9 cellular contexts compared by ENCODE assay signal in genomic region chr1:14366361-14367018, GRCh38.
DNase-seq lines count a peak whose midpoint lies in the region; ATAC-seq and TF ChIP-seq lines count a peak whose summit lies in the region.
"Had no signal": no experiment of that assay in that cellular context is flagged by ENCODE, and none has a peak within 500 bp of the region (broad histone marks: within the 10 kb centered on the region; RNA-seq: fewer than 3 reads in every experiment).

No MANE protein-coding gene starts in this region.

- ATAC-seq in activated naive CD8-positive, alpha-beta T cell treated with anti-CD3 and anti-CD28 coated beads, Interleukin-2, amount 50 U/mL, for 24 hours = no peak
- no peak for ATAC-seq in GM19397 (IDR thresholded peaks at IDR 0.05; ENCODE audit: unreplicated experiment)
- ATAC-seq in activated CD8-positive, alpha-beta T cell treated with anti-CD3 and anti-CD28 coated beads, Interleukin-2, amount 10 ng/mL, durations not matched to agents 7 days and 5 days = no peak
- no peak for ATAC-seq in HG02588 (IDR thresholded peaks at IDR 0.05; ENCODE audit: unreplicated experiment)

- DNase-seq in Ammon's horn (ENCODE audit: low spot score) (peak; percentile 56), NCI-H446 treated with DMSO at 0.1 percent for 48 hours (lab: John Stamatoyannopoulos, UW) (peak; percentile 8), fibroblast of gingiva (ENCODE audit: low read depth) (peak; percentile 70), neural crest cell (ENCODE audit: low read depth, low spot score) (peak; percentile 18)
- DNase-seq in activated naive CD8-positive, alpha-beta T cell treated with anti-CD3 and anti-CD28 coated beads, Interleukin-2, amount 50 U/mL, for 24 hours = no peak
- no peak for DNase-seq in activated CD8-positive, alpha-beta T cell treated with anti-CD3 and anti-CD28 coated beads, Interleukin-2, amount 10 ng/mL, durations not matched to agents 7 days and 5 days
- DNase-seq: Caco-2 had no signal

- no peaks in the 10 kb centered on the region for H3K9me3 Mint-ChIP-seq in neural crest cell
- no peaks in the 10 kb centered on the region for H3K9me3 Mint-ChIP-seq in activated naive CD8-positive, alpha-beta T cell treated with anti-CD3 and anti-CD28 coated beads, Interleukin-2, amount 50 U/mL, for 24 hours
- H3K9me3 Mint-ChIP-seq in activated CD8-positive, alpha-beta T cell treated with anti-CD3 and anti-CD28 coated beads, Interleukin-2, amount 10 ng/mL, durations not matched to agents 7 days and 5 days (ENCODE audit: insufficient read depth) = no peaks in the 10 kb centered on the region

- peaks cover 6% of the 10 kb centered on the region for H3K27me3 Mint-ChIP-seq in neural crest cell (ENCODE audit: low read depth)
- H3K27me3 Mint-ChIP-seq in activated naive CD8-positive, alpha-beta T cell treated with anti-CD3 and anti-CD28 coated beads, Interleukin-2, amount 50 U/mL, for 24 hours = peaks cover 16% of the 10 kb centered on the region
- H3K27me3 Mint-ChIP-seq in activated CD8-positive, alpha-beta T cell treated with anti-CD3 and anti-CD28 coated beads, Interleukin-2, amount 10 ng/mL, durations not matched to agents 7 days and 5 days (ENCODE audit: low read depth) = no peaks in the 10 kb centered on the region

- CTCF ChIA-PET in activated CD8-positive, alpha-beta T cell treated with anti-CD3 and anti-CD28 coated beads, Interleukin-2, amount 10 ng/mL, durations not matched to agents 7 days and 5 days (lab: Charles Lee) = no interaction called here

- peaks cover 12% of the 10 kb centered on the region for H3K4me1 Mint-ChIP-seq in neural crest cell
- H3K4me1 Mint-ChIP-seq in activated naive CD8-positive, alpha-beta T cell treated with anti-CD3 and anti-CD28 coated beads, Interleukin-2, amount 50 U/mL, for 24 hours = no peaks in the 10 kb centered on the region
- H3K4me1 Mint-ChIP-seq in activated CD8-positive, alpha-beta T cell treated with anti-CD3 and anti-CD28 coated beads, Interleukin-2, amount 10 ng/mL, durations not matched to agents 7 days and 5 days (ENCODE audit: low read depth) = no peaks in the 10 kb centered on the region

- POLR2A ChIA-PET in activated CD8-positive, alpha-beta T cell treated with anti-CD3 and anti-CD28 coated beads, Interleukin-2, amount 10 ng/mL, durations not matched to agents 7 days and 5 days (lab: Charles Lee) = no interaction called here

- H3K27ac Mint-ChIP-seq in neural crest cell (ENCODE audit: unreplicated experiment) = peak overlapping the region; percentile 84
- no peak overlapping the region for H3K27ac Mint-ChIP-seq in activated naive CD8-positive, alpha-beta T cell treated with anti-CD3 and anti-CD28 coated beads, Interleukin-2, amount 50 U/mL, for 24 hours
- no peak overlapping the region for H3K27ac Mint-ChIP-seq in activated CD8-positive, alpha-beta T cell treated with anti-CD3 and anti-CD28 coated beads, Interleukin-2, amount 10 ng/mL, durations not matched to agents 7 days and 5 days

- no peaks in the 10 kb centered on the region for H3K36me3 Mint-ChIP-seq in neural crest cell (ENCODE audit: low read depth)
- H3K36me3 Mint-ChIP-seq in activated naive CD8-positive, alpha-beta T cell treated with anti-CD3 and anti-CD28 coated beads, Interleukin-2, amount 50 U/mL, for 24 hours (ENCODE audit: low read depth) = no peaks in the 10 kb centered on the region
- no peaks in the 10 kb centered on the region for H3K36me3 Mint-ChIP-seq in activated CD8-positive, alpha-beta T cell treated with anti-CD3 and anti-CD28 coated beads, Interleukin-2, amount 10 ng/mL, durations not matched to agents 7 days and 5 days (ENCODE audit: low read depth)

- TF ChIP-seq CTCF in neural crest cell (conservative IDR thresholded peaks at IDR 0.05) = no peak

- no peak overlapping the region for H3K4me3 Mint-ChIP-seq in neural crest cell
- H3K4me3 Mint-ChIP-seq in activated naive CD8-positive, alpha-beta T cell treated with anti-CD3 and anti-CD28 coated beads, Interleukin-2, amount 50 U/mL, for 24 hours = no peak overlapping the region
- H3K4me3 Mint-ChIP-seq in activated CD8-positive, alpha-beta T cell treated with anti-CD3 and anti-CD28 coated beads, Interleukin-2, amount 10 ng/mL, durations not matched to agents 7 days and 5 days = no peak overlapping the region

Comparison
In these comparisons a context has a peak if more than half of its experiments do, and no peak if none do; other contexts are left out.
1. DNase-seq: peak in Ammon's horn (single experiment), NCI-H446 treated with DMSO at 0.1 percent for 48 hours (single experiment), fibroblast of gingiva (single experiment) and neural crest cell (single experiment); none in activated naive CD8-positive, alpha-beta T cell treated with anti-CD3 and anti-CD28 coated beads, Interleukin-2, amount 50 U/mL, for 24 hours (single experiment) and activated CD8-positive, alpha-beta T cell treated with anti-CD3 and anti-CD28 coated beads, Interleukin-2, amount 10 ng/mL, durations not matched to agents 7 days and 5 days (single experiment).